12 cellular contexts compared by ENCODE assay signal in genomic region chr4:87055340-87055739, GRCh38.
DNase-seq lines count a peak whose midpoint lies in the region; ATAC-seq and TF ChIP-seq lines count a peak whose summit lies in the region.
"Had no signal": no experiment of that assay in that cellular context is flagged by ENCODE, and none has a peak within 500 bp of the region (broad histone marks: within the 10 kb centered on the region; RNA-seq: fewer than 3 reads in every experiment).

No MANE protein-coding gene starts in this region.

- H2AFZ ChIP-seq in MM.1S (ENCODE audit: low read length), result no peak overlapping the region

- no peak for TF ChIP-seq POLR2A in body of pancreas (IDR thresholded peaks at IDR 0.05)

- in situ Hi-C loops in G401 (cut with HindIII; ENCODE audit: low sequenced_read_pairs), result no loop called here

- H3K27ac ChIP-seq in MM.1S (ENCODE audit: low read length), result peak overlapping the region; percentile 51; the same call in 1 of the 2 replicates
- H3K27ac ChIP-seq in body of pancreas, result peak overlapping the region in 3 of 4 donors; percentile 3 to 71 (median 55)
- H3K27ac ChIP-seq in layer of hippocampus (ENCODE audit: low read depth, low read length), result peak overlapping the region; percentile 4
- peak overlapping the region; percentile 77 for H3K27ac ChIP-seq in subcutaneous abdominal adipose tissue (ENCODE audit: low read depth, low read length)

- peak overlapping the region; percentile 36; the same call in 1 of the 2 replicates for H3K4me3 ChIP-seq in MM.1S (ENCODE audit: low read length)
- no peak overlapping the region for H3K4me3 ChIP-seq in body of pancreas
- H3K4me3 ChIP-seq in subcutaneous abdominal adipose tissue (ENCODE audit: low read depth in 1 of 5, low read length in 5 of 5), result no peak overlapping the region

- peaks cover 22% of the 10 kb centered on the region; the same call in 1 of the 2 replicates for H4K20me1 ChIP-seq in MM.1S (ENCODE audit: insufficient read depth, low read length)

- peaks cover 37% of the 10 kb centered on the region for H3K4me1 ChIP-seq in MM.1S (ENCODE audit: low read length)
- H3K4me1 ChIP-seq in body of pancreas, result peaks cover 81% of the 10 kb centered on the region
- H3K4me1 ChIP-seq in subcutaneous abdominal adipose tissue (ENCODE audit: control insufficient read depth in 5 of 5, insufficient read depth in 5 of 5, low read length in 5 of 5), result peaks cover 12 to 72% (median 58%) of the 10 kb centered on the region in 5 donors

- H3K36me3 ChIP-seq in MM.1S (replicated peaks; ENCODE audit: insufficient read depth, low read length) (0 out of 2 replicates have a peak, but pooled peaks cover 4% of the 10 kb centered on the region), body of pancreas (replicated peaks in 1 of 2; ENCODE audit: insufficient read depth in 1 of 2, low read depth in 2 of 2) (no peaks in the 10 kb centered on the region), subcutaneous abdominal adipose tissue (ENCODE audit: control insufficient read depth in 5 of 5, insufficient read depth in 5 of 5, low read length in 5 of 5) (peaks cover 0 to 8% (median 3%) of the 10 kb centered on the region in 5 donors)

- intact Hi-C loops in body of pancreas (cut with DNase I), result no loop called here

- no peak for DNase-seq in MM.1S
- no peak for DNase-seq in body of pancreas
- no peak for DNase-seq in G401 (ENCODE audit: low spot score)
- DNase-seq in NCI-H1105 treated with DMSO at 0.1 percent for 48 hours (lab: John Stamatoyannopoulos, UW), result no peak
- DNase-seq in activated naive CD4-positive, alpha-beta T cell treated with anti-CD3 and anti-CD28 coated beads, Interleukin-2, amount 50 U/mL, for 16 hours, result no peak
- no peak for DNase-seq in COLO668 (lab: John Stamatoyannopoulos, UW; ENCODE audit: unreplicated experiment)
- DNase-seq: cerebellar nuclear complex, NCI-H1930 had no signal

- H3K4me2 ChIP-seq in MM.1S (ENCODE audit: low read depth, low read length), result peak overlapping the region; percentile 89

- H3K27me3 ChIP-seq in MM.1S (replicated peaks; ENCODE audit: insufficient read depth, low read length) (no peaks in the 10 kb centered on the region), body of pancreas (no peaks in the 10 kb centered on the region), layer of hippocampus (ENCODE audit: control insufficient read depth, insufficient read depth, low read length) (no peaks in the 10 kb centered on the region), subcutaneous abdominal adipose tissue (ENCODE audit: control insufficient read depth in 5 of 5, insufficient read depth in 4 of 5, low read length in 5 of 5) (no peaks in the 10 kb centered on the region)

- no peak for ATAC-seq in body of pancreas
- ATAC-seq: HCT116, Panc1 had no signal

- H3K9me3 ChIP-seq in MM.1S (replicated peaks; ENCODE audit: insufficient read depth, low read length) (no peaks in the 10 kb centered on the region), body of pancreas (no peaks in the 10 kb centered on the region), subcutaneous abdominal adipose tissue (ENCODE audit: control insufficient read depth in 5 of 5, low read length in 5 of 5) (no peaks in the 10 kb centered on the region)

- H3K79me2 ChIP-seq in MM.1S (ENCODE audit: low read length), result peaks cover 100% of the 10 kb centered on the region

- no peak for TF ChIP-seq CTCF in MM.1S (IDR thresholded peaks at IDR 0.05; ENCODE audit: low read length)
- no peak for TF ChIP-seq CTCF in body of pancreas (IDR thresholded peaks at IDR 0.05)

- 35 to 41% methylated on average over 2 of the region's 2 CpGs for WGBS in body of pancreas, 2 donors

- H3F3A ChIP-seq in MM.1S (ENCODE audit: insufficient read depth, low read length), result peaks cover 24% of the 10 kb centered on the region

- H3K9ac ChIP-seq in MM.1S (ENCODE audit: low read length) (peak overlapping the region; percentile 22; the same call in 1 of the 2 replicates), subcutaneous abdominal adipose tissue (ENCODE audit: low read length in 5 of 5) (peak overlapping the region in 1 of 5 donors; percentile 64)

- no peaks in the 10 kb centered on the region for H3K9me2 ChIP-seq in MM.1S (replicated peaks; ENCODE audit: insufficient read depth, low read length)

Comparison
In these comparisons a context has a peak if more than half of its experiments do, and no peak if none do; other contexts are left out.
1. H3K27ac ChIP-seq: peak in every context shown above with its lines; median percentile 77 in subcutaneous abdominal adipose tissue; 55 in body of pancreas; 51 in MM.1S; 4 in layer of hippocampus.